11 cellular contexts compared by ENCODE assay signal in the genomic region with DNA sequence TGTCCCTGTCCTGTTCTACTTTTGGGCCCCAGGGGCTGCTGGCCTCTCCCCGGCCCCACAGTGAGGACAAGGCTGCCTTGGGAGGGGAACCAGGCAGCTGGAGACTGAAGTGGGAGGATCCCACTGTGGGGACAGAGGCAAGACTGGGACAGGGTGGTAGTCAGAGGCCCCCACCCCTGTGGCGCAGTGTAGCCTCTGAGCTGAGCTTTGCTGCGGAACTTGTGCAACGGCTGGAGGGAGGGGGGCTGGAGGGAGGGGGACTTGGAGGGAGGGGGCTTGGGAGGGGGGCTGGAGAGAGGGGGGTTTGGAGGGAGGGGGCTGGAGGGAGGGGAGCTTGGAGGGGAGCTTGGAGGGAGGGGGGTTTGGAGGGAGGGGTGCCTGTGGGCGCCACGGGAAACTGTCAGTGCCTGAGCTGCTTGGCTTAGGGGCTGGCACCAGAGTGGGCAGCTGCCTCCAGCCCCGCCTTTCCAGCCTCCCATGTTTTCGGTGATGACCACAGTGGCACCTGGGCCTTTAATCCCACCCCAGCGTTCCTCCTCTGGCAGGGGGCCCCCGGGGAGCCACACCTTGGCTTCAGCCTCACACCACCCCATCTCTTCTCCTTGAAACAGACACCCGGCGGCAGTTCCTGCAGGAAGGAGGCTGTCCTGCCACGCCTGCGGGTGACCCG. TPM values are rescaled to one million over a fixed set of nuclear protein-coding genes. Genes with fewer than 3 reads are reported as not detected.
DNase-seq lines count a peak whose midpoint lies in the region; ATAC-seq, FAIRE-seq and TF ChIP-seq lines count a peak whose summit lies in the region.
"Had no signal": no experiment of that assay in that cellular context is flagged by ENCODE, and none has a peak within 500 bp of the region (broad histone marks: within the 10 kb centered on the region; RNA-seq: fewer than 3 reads in every experiment).

No MANE protein-coding gene starts in this region.

- H3K4me1 Mint-ChIP-seq in activated CD4-positive, alpha-beta T cell treated with anti-CD3 and anti-CD28 coated beads for 36 hours: peaks cover 45% of the 10 kb centered on the region
- H3K4me1 Mint-ChIP-seq in activated naive CD8-positive, alpha-beta T cell treated with anti-CD3 and anti-CD28 coated beads, Interleukin-2, amount 10 ng/mL, durations not matched to agents 7 days and 5 days: peaks cover 25% of the 10 kb centered on the region
- H3K4me1 Mint-ChIP-seq in mesothelial cell of epicardium: peaks cover 5% of the 10 kb centered on the region

- H3K9me3 Mint-ChIP-seq in activated CD4-positive, alpha-beta T cell treated with anti-CD3 and anti-CD28 coated beads for 36 hours (ENCODE audit: low read depth): no peaks in the 10 kb centered on the region
- H3K9me3 Mint-ChIP-seq in activated naive CD8-positive, alpha-beta T cell treated with anti-CD3 and anti-CD28 coated beads, Interleukin-2, amount 10 ng/mL, durations not matched to agents 7 days and 5 days: no peaks in the 10 kb centered on the region
- no peaks in the 10 kb centered on the region for H3K9me3 Mint-ChIP-seq in mesothelial cell of epicardium

- intact Hi-C loops in activated CD4-positive, alpha-beta T cell treated with anti-CD3 and anti-CD28 coated beads for 36 hours (cut with DNase I, micrococcal nuclease): loop anchor here in 1 of 2 experiments (1.0 to 10.0 kb wide), 2 partner anchors 86 to 189 kb away; a partner anchor contains a TSS
- intact Hi-C loops in spleen (cut with DNase I; ENCODE audit: low total_unique reads): loop anchor here (10.0 kb wide), 1 partner anchor 89 kb away; a partner anchor contains a TSS

- H3K27ac Mint-ChIP-seq in activated CD4-positive, alpha-beta T cell treated with anti-CD3 and anti-CD28 coated beads for 36 hours: peak overlapping the region; percentile 83
- H3K27ac Mint-ChIP-seq in activated naive CD8-positive, alpha-beta T cell treated with anti-CD3 and anti-CD28 coated beads, Interleukin-2, amount 10 ng/mL, durations not matched to agents 7 days and 5 days: peak overlapping the region; percentile 79
- no peak overlapping the region for H3K27ac Mint-ChIP-seq in mesothelial cell of epicardium

- no peaks in the 10 kb centered on the region for H3K9me3 ChIP-seq in spleen

- no peak for TF ChIP-seq CTCF in spleen (IDR thresholded peaks at IDR 0.05 in 8 of 11, conservative IDR thresholded peaks at IDR 0.05 in 3 of 11)
- no peak for TF ChIP-seq CTCF in mesothelial cell of epicardium (IDR thresholded peaks at IDR 0.05; ENCODE audit: unreplicated experiment)

- no peaks in the 10 kb centered on the region for H3K27me3 Mint-ChIP-seq in activated CD4-positive, alpha-beta T cell treated with anti-CD3 and anti-CD28 coated beads for 36 hours
- H3K27me3 Mint-ChIP-seq in activated naive CD8-positive, alpha-beta T cell treated with anti-CD3 and anti-CD28 coated beads, Interleukin-2, amount 10 ng/mL, durations not matched to agents 7 days and 5 days: no peaks in the 10 kb centered on the region
- H3K27me3 Mint-ChIP-seq in mesothelial cell of epicardium (ENCODE audit: low read depth): no peaks in the 10 kb centered on the region

- peak overlapping the region; percentile 81 to 94 (median 84) for H3K27ac ChIP-seq in spleen

- H3K36me3 Mint-ChIP-seq in activated CD4-positive, alpha-beta T cell treated with anti-CD3 and anti-CD28 coated beads for 36 hours (ENCODE audit: low read depth): no peaks in the 10 kb centered on the region
- H3K36me3 Mint-ChIP-seq in activated naive CD8-positive, alpha-beta T cell treated with anti-CD3 and anti-CD28 coated beads, Interleukin-2, amount 10 ng/mL, durations not matched to agents 7 days and 5 days: no peaks in the 10 kb centered on the region
- H3K36me3 Mint-ChIP-seq in mesothelial cell of epicardium: no peaks in the 10 kb centered on the region

- DNase-seq in activated CD4-positive, alpha-beta T cell treated with anti-CD3 and anti-CD28 coated beads for 36 hours: no peak
- DNase-seq in activated CD4-positive, alpha-beta T cell treated with anti-CD3 and anti-CD28 coated beads, Interleukin-2, amount 50 U/mL, for 1 hour: no peak
- peak; percentile 46 for DNase-seq in KG1 (lab: John Stamatoyannopoulos, UW)
- no peak for DNase-seq in activated naive CD8-positive, alpha-beta T cell treated with anti-CD3 and anti-CD28 coated beads, Interleukin-2, amount 10 ng/mL, durations not matched to agents 7 days and 5 days
- peak; percentile 87 for DNase-seq in spleen
- DNase-seq in GM12892 (ENCODE audit: insufficient read length): no peak
- DNase-seq in GOT3 (lab: John Stamatoyannopoulos, UW): no peak
- DNase-seq in mesothelial cell of epicardium (ENCODE audit: low spot score in 2 of 2, unreplicated experiment in 2 of 2): no peak
- DNase-seq: NCI-H2081 treated with DMSO at 0.1 percent for 48 hours, retina had no signal

- H3K4me1 ChIP-seq in spleen: peaks cover 46 to 77% (median 66%) of the 10 kb centered on the region in 6 donors

- no peak for ATAC-seq in activated CD4-positive, alpha-beta T cell treated with anti-CD3 and anti-CD28 coated beads for 36 hours
- ATAC-seq in activated naive CD8-positive, alpha-beta T cell treated with anti-CD3 and anti-CD28 coated beads, Interleukin-2, amount 10 ng/mL, durations not matched to agents 7 days and 5 days (ENCODE audit: low read depth): peak; percentile 2

- 4 to 23% (median 15%) methylated on average over 11 to 15 of the region's 15 CpGs for WGBS in spleen, 5 donors

- peaks cover 0 to 5% (median 0%) of the 10 kb centered on the region in 7 donors for H3K27me3 ChIP-seq in spleen (replicated peaks in 1 of 7)

- H3K4me3 ChIP-seq in spleen: peak overlapping the region in 7 of 8 donors; percentile 8 to 86 (median 60)

- no peak for FAIRE-seq in GM12892 (lab: Jason Lieb, UNC)
- FAIRE-seq: colon had no signal

- TF ChIP-seq POLR2A in spleen (IDR thresholded peaks at IDR 0.05) (no peak), GM12892 (IDR thresholded peaks at IDR 0.05; ENCODE audit: low read depth, low read length) (no peak)

- H3K36me3 ChIP-seq in spleen: peaks cover 0 to 25% (median 8%) of the 10 kb centered on the region in 6 donors

- CTCF ChIA-PET in activated CD4-positive, alpha-beta T cell treated with anti-CD3 and anti-CD28 coated beads for 36 hours (lab: Charles Lee): interaction anchor here (0.6 to 2.7 kb wide), 32 partner anchors 7 to 305 kb away, joined by 3 to 32 read pairs (median 6); a partner anchor contains a TSS

- POLR2A ChIA-PET in activated CD4-positive, alpha-beta T cell treated with anti-CD3 and anti-CD28 coated beads for 36 hours (lab: Charles Lee): interaction anchor here (0.6 to 1.3 kb wide), 5 partner anchors 10 to 283 kb away, joined by 3 to 5 read pairs (median 4); no protein-coding TSS in a partner anchor
- POLR2A ChIA-PET in activated naive CD8-positive, alpha-beta T cell treated with anti-CD3 and anti-CD28 coated beads, Interleukin-2, amount 10 ng/mL, durations not matched to agents 7 days and 5 days (lab: Charles Lee): interaction anchor here (0.9 to 2.4 kb wide), 13 partner anchors 13 to 244 kb away, joined by 3 to 15 read pairs (median 4); a partner anchor contains a TSS

- peak overlapping the region; percentile 66 for H3K4me3 Mint-ChIP-seq in activated CD4-positive, alpha-beta T cell treated with anti-CD3 and anti-CD28 coated beads for 36 hours
- H3K4me3 Mint-ChIP-seq in activated naive CD8-positive, alpha-beta T cell treated with anti-CD3 and anti-CD28 coated beads, Interleukin-2, amount 10 ng/mL, durations not matched to agents 7 days and 5 days: peak overlapping the region; percentile 55
- H3K4me3 Mint-ChIP-seq in mesothelial cell of epicardium: no peak overlapping the region

RNA-seq across cellular contexts. Expression of a gene that starts 2.3 kb away (rescaled TPM):
- 1 to 10 TPM; 1.3 to 1.6 TPM for total RNA-seq in activated CD4-positive, alpha-beta T cell treated with anti-CD3 and anti-CD28 coated beads for 36 hours
- total RNA-seq in activated naive CD8-positive, alpha-beta T cell treated with anti-CD3 and anti-CD28 coated beads, Interleukin-2, amount 10 ng/mL, durations not matched to agents 7 days and 5 days: under 1 TPM; 0.39 to 0.62 TPM
- total RNA-seq in spleen (10 to 100 TPM in 2 of 7 donors, 1 to 10 TPM in 5; 5.5 to 14.9 (median 6.7) TPM), mesothelial cell of epicardium (0.09 to 0.13 TPM in 2 of 3 replicates, not detected in the other)
- 1 to 10 TPM; 4.0 to 6.9 (median 4.8) TPM for polyA plus RNA-seq in spleen
- 0.08 TPM for polyA plus RNA-seq in GM12892 (2012; ENCODE audit: missing spikeins)

RNA-seq across cellular contexts. Expression of a gene that starts 6.1 kb away (rescaled TPM):
- total RNA-seq in activated CD4-positive, alpha-beta T cell treated with anti-CD3 and anti-CD28 coated beads for 36 hours: 10 to 100 TPM; 20.4 to 23.7 TPM
- 10 to 100 TPM; 67.1 to 74.5 TPM for total RNA-seq in activated naive CD8-positive, alpha-beta T cell treated with anti-CD3 and anti-CD28 coated beads, Interleukin-2, amount 10 ng/mL, durations not matched to agents 7 days and 5 days
- total RNA-seq in spleen (10 to 100 TPM; 36.3 to 97.5 (median 59.0) TPM), mesothelial cell of epicardium (57.7 to 59.3 TPM (median 58.7 TPM) in 3 replicates)
- polyA plus RNA-seq in spleen: 10 to 100 TPM; 11.9 to 38.6 (median 19.6) TPM
- 1.4 TPM for polyA plus RNA-seq in GM12892 (2012; ENCODE audit: missing spikeins)

RNA-seq across cellular contexts. Expression of a gene that starts 11.8 kb away (rescaled TPM):
- total RNA-seq in activated CD4-positive, alpha-beta T cell treated with anti-CD3 and anti-CD28 coated beads for 36 hours: 10 to 100 TPM; 21.0 to 23.1 TPM
- total RNA-seq in activated naive CD8-positive, alpha-beta T cell treated with anti-CD3 and anti-CD28 coated beads, Interleukin-2, amount 10 ng/mL, durations not matched to agents 7 days and 5 days: 10 to 100 TPM; 22.4 to 27.0 TPM
- 100 to 1,000 TPM in 5 of 7 donors, 10 to 100 TPM in 2; 86.3 to 197 (median 111) TPM for total RNA-seq in spleen
- polyA plus RNA-seq in spleen: 100 to 1,000 TPM; 104 to 358 (median 256) TPM
- polyA plus RNA-seq in GM12892 (2012; ENCODE audit: missing spikeins): 0.19 TPM
- total RNA-seq in mesothelial cell of epicardium: 75.8 to 84.0 TPM (median 77.9 TPM) in 3 replicates

RNA-seq across cellular contexts. Expression of a gene that starts 19.7 kb away (rescaled TPM):
- total RNA-seq in activated CD4-positive, alpha-beta T cell treated with anti-CD3 and anti-CD28 coated beads for 36 hours: under 1 TPM in 1 of 2 experiments, not detected in 1; 0.19 TPM
- total RNA-seq in activated naive CD8-positive, alpha-beta T cell treated with anti-CD3 and anti-CD28 coated beads, Interleukin-2, amount 10 ng/mL, durations not matched to agents 7 days and 5 days: not detected
- under 1 TPM in 2 of 7 donors, not detected in 5; 0.32 to 0.40 TPM for total RNA-seq in spleen
- under 1 TPM in 2 of 3 donors, not detected in 1; 0.11 to 0.58 TPM for polyA plus RNA-seq in spleen
- 1.6 TPM for polyA plus RNA-seq in GM12892 (2012; ENCODE audit: missing spikeins)
- 4.8 to 6.3 TPM (median 5.2 TPM) in 3 replicates for total RNA-seq in mesothelial cell of epicardium

RNA-seq across cellular contexts. Expression of a gene that starts 36.2 kb away (rescaled TPM):
- 1 to 10 TPM; 6.4 to 8.8 TPM for total RNA-seq in activated CD4-positive, alpha-beta T cell treated with anti-CD3 and anti-CD28 coated beads for 36 hours
- 10 to 100 TPM; 26.4 to 30.0 TPM for total RNA-seq in activated naive CD8-positive, alpha-beta T cell treated with anti-CD3 and anti-CD28 coated beads, Interleukin-2, amount 10 ng/mL, durations not matched to agents 7 days and 5 days
- total RNA-seq in spleen (1 to 10 TPM; 2.1 to 6.5 (median 3.0) TPM), mesothelial cell of epicardium (5.7 to 6.2 TPM (median 5.9 TPM) in 3 replicates)
- 1 to 10 TPM in 2 of 3 donors, under 1 TPM in 1; 0.76 to 2.5 (median 2.4) TPM for polyA plus RNA-seq in spleen
- 2.5 TPM for polyA plus RNA-seq in GM12892 (2012; ENCODE audit: missing spikeins)

Comparison
In these comparisons a context has a peak if more than half of its experiments do, and no peak if none do; other contexts are left out.
1. DNase-seq: peak in KG1 (single experiment) and spleen (single experiment); none in activated CD4-positive, alpha-beta T cell treated with anti-CD3 and anti-CD28 coated beads for 36 hours (single experiment), activated CD4-positive, alpha-beta T cell treated with anti-CD3 and anti-CD28 coated beads, Interleukin-2, amount 50 U/mL, for 1 hour (single experiment), activated naive CD8-positive, alpha-beta T cell treated with anti-CD3 and anti-CD28 coated beads, Interleukin-2, amount 10 ng/mL, durations not matched to agents 7 days and 5 days (single experiment), GM12892 (single experiment), GOT3 (single experiment) and mesothelial cell of epicardium (0 of 2).